In the genomic region with DNA sequence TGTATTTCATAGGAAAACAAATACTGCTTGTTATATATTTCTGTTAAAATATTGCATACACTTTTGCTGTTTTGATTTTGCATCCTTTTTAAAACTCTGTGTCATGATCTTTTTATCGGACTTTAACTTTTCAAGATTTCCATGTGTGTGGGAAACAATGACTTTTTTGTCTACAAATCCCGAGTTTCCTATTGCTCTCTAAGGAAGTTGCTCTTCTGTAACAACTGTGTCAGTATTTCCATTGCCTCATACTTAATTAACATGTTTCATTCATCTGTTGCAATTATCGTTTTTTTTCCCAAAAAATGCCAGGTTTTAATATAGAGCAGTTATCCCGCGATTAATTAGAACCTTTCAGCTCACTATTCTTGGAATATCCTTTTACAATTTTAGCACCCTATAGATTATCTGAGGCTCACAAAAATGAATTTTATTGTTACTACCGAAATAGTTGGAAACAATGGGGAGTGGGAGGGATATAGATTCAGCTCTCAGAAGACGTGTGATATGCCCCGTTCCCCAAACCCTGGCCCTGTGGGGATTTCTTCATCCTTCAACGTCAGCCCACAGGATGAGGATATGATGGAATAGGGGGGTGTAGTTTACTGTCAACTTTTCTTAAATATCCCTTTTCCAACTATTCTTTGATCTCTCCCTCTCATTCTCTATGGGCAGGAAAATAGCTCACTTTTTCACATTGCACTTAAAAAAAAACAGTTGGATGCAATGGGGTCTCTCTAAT, we compare ENCODE assay signal across 17 cellular contexts.
"Had no signal": no experiment of that assay in that cellular context is flagged by ENCODE, and none has a peak within 500 bp of the region (broad histone marks: within the 10 kb centered on the region; RNA-seq: fewer than 3 reads in every experiment).

No MANE protein-coding gene starts in this region.

- H3K27me3 ChIP-seq: tibial artery had no signal

- H3K27me3 Mint-ChIP-seq: activated CD4-positive, alpha-beta memory T cell treated with anti-CD3 and anti-CD28 coated beads, Interleukin-2, amount 10 ng/mL, durations not matched to agents 7 days and 5 days; activated CD4-positive, alpha-beta T cell treated with anti-CD3 and anti-CD28 coated beads, Interleukin-2, amount 10 ng/mL, durations not matched to agents 24 days and 14 days; brain; naive B cell; progenitor cell of endocrine pancreas; stimulated activated naive CD8-positive, alpha-beta T cell treated with anti-CD3 and anti-CD28 coated beads, Interleukin-15, amount 100 ng/mL, for 72 hours had no signal

- H3K27ac Mint-ChIP-seq: activated CD4-positive, alpha-beta memory T cell treated with anti-CD3 and anti-CD28 coated beads, Interleukin-2, amount 10 ng/mL, durations not matched to agents 7 days and 5 days; activated CD4-positive, alpha-beta T cell treated with anti-CD3 and anti-CD28 coated beads, Interleukin-2, amount 10 ng/mL, durations not matched to agents 24 days and 14 days; activated naive CD4-positive, alpha-beta T cell treated with anti-CD3 and anti-CD28 coated beads, Interleukin-2, amount 50 U/mL, for 24 hours; brain; naive B cell; stimulated activated naive CD8-positive, alpha-beta T cell treated with anti-CD3 and anti-CD28 coated beads, Interleukin-15, amount 100 ng/mL, for 72 hours had no signal

- H3K9me3 Mint-ChIP-seq: activated naive CD4-positive, alpha-beta T cell treated with anti-CD3 and anti-CD28 coated beads, Interleukin-2, amount 50 U/mL, for 24 hours had no signal

- H3K36me3 ChIP-seq: tibial artery had no signal

- H3K4me3 ChIP-seq: lung, tibial artery had no signal

- H3K27ac ChIP-seq: tibial artery had no signal

- H3K4me3 Mint-ChIP-seq: activated CD4-positive, alpha-beta memory T cell treated with anti-CD3 and anti-CD28 coated beads, Interleukin-2, amount 10 ng/mL, durations not matched to agents 7 days and 5 days; activated CD4-positive, alpha-beta T cell treated with anti-CD3 and anti-CD28 coated beads, Interleukin-2, amount 10 ng/mL, durations not matched to agents 24 days and 14 days; activated naive CD4-positive, alpha-beta T cell treated with anti-CD3 and anti-CD28 coated beads, Interleukin-2, amount 50 U/mL, for 24 hours; brain; stimulated activated naive CD8-positive, alpha-beta T cell treated with anti-CD3 and anti-CD28 coated beads, Interleukin-15, amount 100 ng/mL, for 72 hours had no signal

- DNase-seq: activated CD4-positive, alpha-beta memory T cell treated with anti-CD3 and anti-CD28 coated beads, Interleukin-2, amount 10 ng/mL, durations not matched to agents 7 days and 5 days; activated gamma-delta T cell; activated T-cell treated with anti-CD3 and anti-CD28 coated beads for 4 hours; aorta; central memory CD4-positive, alpha-beta T cell; effector memory CD4-positive, alpha-beta T cell; kidney; naive B cell; stimulated activated CD4-positive, alpha-beta T cell treated with anti-CD3 and anti-CD28 coated beads, Interleukin-12 subunit alpha, Interleukin-12 subunit beta, amount 100 ng/mL, for 4 hours; stimulated activated naive CD8-positive, alpha-beta T cell treated with anti-CD3 and anti-CD28 coated beads, Interleukin-15, amount 100 ng/mL, for 72 hours; tibial artery had no signal

- H3K4me1 Mint-ChIP-seq: activated CD4-positive, alpha-beta memory T cell treated with anti-CD3 and anti-CD28 coated beads, Interleukin-2, amount 10 ng/mL, durations not matched to agents 7 days and 5 days; activated CD4-positive, alpha-beta T cell treated with anti-CD3 and anti-CD28 coated beads, Interleukin-2, amount 10 ng/mL, durations not matched to agents 24 days and 14 days; activated naive CD4-positive, alpha-beta T cell treated with anti-CD3 and anti-CD28 coated beads, Interleukin-2, amount 50 U/mL, for 24 hours; naive B cell; stimulated activated naive CD8-positive, alpha-beta T cell treated with anti-CD3 and anti-CD28 coated beads, Interleukin-15, amount 100 ng/mL, for 72 hours had no signal

- H3K4me1 ChIP-seq: tibial artery had no signal

- H3K9me3 ChIP-seq: tibial artery had no signal

- H3K36me3 Mint-ChIP-seq: activated naive CD4-positive, alpha-beta T cell treated with anti-CD3 and anti-CD28 coated beads, Interleukin-2, amount 50 U/mL, for 24 hours; brain; naive B cell had no signal

- ATAC-seq: activated CD4-positive, CD25-positive, alpha-beta regulatory T cell treated with anti-CD3 and anti-CD28 coated beads, Interleukin-2, amount 50 U/mL, for 24 hours; stimulated activated naive CD8-positive, alpha-beta T cell treated with anti-CD3 and anti-CD28 coated beads, Interleukin-15, amount 100 ng/mL, for 72 hours had no signal
